Comparison of ENCODE assay signal across 8 cellular contexts in genomic region chr19:1254530-1255185, GRCh38. TPM values are rescaled to one million over a fixed set of nuclear protein-coding genes. Genes with fewer than 3 reads are reported as not detected.
DNase-seq lines count a peak whose midpoint lies in the region; ATAC-seq and TF ChIP-seq lines count a peak whose summit lies in the region.

No MANE protein-coding gene starts in this region.

- H3K9me3 Mint-ChIP-seq in activated T-cell treated with anti-CD3 and anti-CD28 coated beads, Interleukin-2, amount 50 U/mL, for 4 hours: no peaks in the 10 kb centered on the region

- peak overlapping the region; percentile 35 for H3K4me3 Mint-ChIP-seq in activated T-cell treated with anti-CD3 and anti-CD28 coated beads, Interleukin-2, amount 50 U/mL, for 4 hours

- intact Hi-C loops in body of pancreas (cut with DNase I) (no loop called here), thyroid gland (cut with DNase I) (no loop called here)

- DNase-seq in activated T-cell treated with anti-CD3 and anti-CD28 coated beads, Interleukin-2, amount 50 U/mL, for 4 hours: no peak
- DNase-seq in activated T-cell treated with anti-CD3 and anti-CD28 coated beads, Interleukin-2, amount 50 U/mL, for 1 hour: no peak
- DNase-seq in body of pancreas (no peak), thyroid gland (no peak), middle frontal gyrus (ENCODE audit: extremely low spot score, low spot score) (no peak), NCI-H2227 (lab: John Stamatoyannopoulos, UW; ENCODE audit: unreplicated experiment) (no peak)

- no peak overlapping the region for H3K4me3 ChIP-seq in body of pancreas
- H3K4me3 ChIP-seq in mucosa of stomach (ENCODE audit: low read length): no peak overlapping the region
- peak overlapping the region in 1 of 3 donors; percentile 83 for H3K4me3 ChIP-seq in thyroid gland (replicated peaks in 1 of 3)

- H3K4me1 Mint-ChIP-seq in activated T-cell treated with anti-CD3 and anti-CD28 coated beads, Interleukin-2, amount 50 U/mL, for 4 hours (ENCODE audit: low read depth): peaks cover 43% of the 10 kb centered on the region

- 73 to 83% methylated on average over 5 to 20 of the region's 20 CpGs for WGBS in body of pancreas, 2 donors
- WGBS in thyroid gland, 2 donors: 87 to 97% methylated on average over 13 to 18 of the region's 20 CpGs

- no peaks in the 10 kb centered on the region for H3K27me3 ChIP-seq in body of pancreas
- no peaks in the 10 kb centered on the region for H3K27me3 ChIP-seq in mucosa of stomach (ENCODE audit: control insufficient read depth, insufficient read depth, low read length)
- H3K27me3 ChIP-seq in thyroid gland: no peaks in the 10 kb centered on the region

- H3K27ac ChIP-seq in body of pancreas (peak overlapping the region; percentile 97 to 100 (median 100)), thyroid gland (peak overlapping the region; percentile 33 to 99 (median 98))

- TF ChIP-seq CTCF in body of pancreas (IDR thresholded peaks at IDR 0.05) (no peak), thyroid gland (IDR thresholded peaks at IDR 0.05) (no peak)

- H3K9me3 ChIP-seq in body of pancreas: no peaks in the 10 kb centered on the region
- no peaks in the 10 kb centered on the region for H3K9me3 ChIP-seq in mucosa of stomach (ENCODE audit: control insufficient read depth, low read length)
- no peaks in the 10 kb centered on the region for H3K9me3 ChIP-seq in thyroid gland

- TF ChIP-seq POLR2A in body of pancreas (IDR thresholded peaks at IDR 0.05) (peak in 1 of 3 donors; percentile 7), thyroid gland (IDR thresholded peaks at IDR 0.05) (no peak)

- H3K36me3 Mint-ChIP-seq in activated T-cell treated with anti-CD3 and anti-CD28 coated beads, Interleukin-2, amount 50 U/mL, for 4 hours (ENCODE audit: insufficient read depth): peaks cover 19% of the 10 kb centered on the region

- ATAC-seq in activated T-cell treated with anti-CD3 and anti-CD28 coated beads, Interleukin-2, amount 50 U/mL, for 4 hours: no peak
- ATAC-seq in body of pancreas (no peak), HG02588 (IDR thresholded peaks at IDR 0.05; ENCODE audit: unreplicated experiment) (no peak)

- no peaks in the 10 kb centered on the region for H3K27me3 Mint-ChIP-seq in activated T-cell treated with anti-CD3 and anti-CD28 coated beads, Interleukin-2, amount 50 U/mL, for 4 hours (ENCODE audit: low read depth)

- peaks cover 83% of the 10 kb centered on the region for H3K4me1 ChIP-seq in body of pancreas
- H3K4me1 ChIP-seq in mucosa of stomach (ENCODE audit: control insufficient read depth, insufficient read depth, low read length): peaks cover 53% of the 10 kb centered on the region
- H3K4me1 ChIP-seq in thyroid gland: peaks cover 35 to 79% of the 10 kb centered on the region in 2 donors

- H3K9ac ChIP-seq in mucosa of stomach (ENCODE audit: low read length): peak overlapping the region; percentile 33

- H3K36me3 ChIP-seq in body of pancreas (replicated peaks in 1 of 2; ENCODE audit: insufficient read depth in 1 of 2, low read depth in 2 of 2) (peaks cover 28 to 30% of the 10 kb centered on the region in 2 donors), mucosa of stomach (ENCODE audit: control insufficient read depth, insufficient read depth, low read length) (peaks cover 40% of the 10 kb centered on the region), thyroid gland (peaks cover 56 to 69% of the 10 kb centered on the region in 2 donors)

RNA-seq across cellular contexts. Expression of gene MIDN, which starts 6.3 kb away (rescaled TPM):
- 10 to 100 TPM; 63.2 to 70.0 (median 68.7) TPM for total RNA-seq in activated T-cell treated with anti-CD3 and anti-CD28 coated beads, Interleukin-2, amount 50 U/mL, for 4 hours
- total RNA-seq in body of pancreas (10 to 100 TPM; 36.3 to 43.5 TPM), thyroid gland (10 to 100 TPM; 16.2 to 89.2 (median 17.9) TPM)

RNA-seq across cellular contexts. Expression of gene ATP5F1D, which starts 13.1 kb away (rescaled TPM):
- 100 to 1,000 TPM; 259 to 434 (median 312) TPM for total RNA-seq in activated T-cell treated with anti-CD3 and anti-CD28 coated beads, Interleukin-2, amount 50 U/mL, for 4 hours
- total RNA-seq in body of pancreas (100 to 1,000 TPM; 156 to 157 TPM), thyroid gland (100 to 1,000 TPM in 1 of 4 donors, 10 to 100 TPM in 3; 39.2 to 182 (median 83.0) TPM)

RNA-seq across cellular contexts. Expression of gene CIRBP, which starts 14.5 kb away (rescaled TPM):
- 100 to 1,000 TPM; 269 to 294 (median 285) TPM for total RNA-seq in activated T-cell treated with anti-CD3 and anti-CD28 coated beads, Interleukin-2, amount 50 U/mL, for 4 hours
- 100 to 1,000 TPM; 582 to 630 TPM for total RNA-seq in body of pancreas
- 1,000 to 10,000 TPM in 2 of 4 donors, 100 to 1,000 TPM in 2; 679 to 1,194 (median 893) TPM for total RNA-seq in thyroid gland

RNA-seq across cellular contexts. Expression of gene CBARP, which starts 16.9 kb away (rescaled TPM):
- 1 to 10 TPM in 2 of 3 donors, under 1 TPM in 1; 0.63 to 1.4 (median 1.1) TPM for total RNA-seq in activated T-cell treated with anti-CD3 and anti-CD28 coated beads, Interleukin-2, amount 50 U/mL, for 4 hours
- total RNA-seq in body of pancreas (under 1 TPM; 0.33 to 0.78 TPM), thyroid gland (1 to 10 TPM in 3 of 4 donors, under 1 TPM in 1; 0.73 to 3.2 (median 1.5) TPM)

RNA-seq across cellular contexts. Expression of gene FAM174C, which starts 20.7 kb away (rescaled TPM):
- total RNA-seq in activated T-cell treated with anti-CD3 and anti-CD28 coated beads, Interleukin-2, amount 50 U/mL, for 4 hours: 100 to 1,000 TPM; 189 to 199 (median 194) TPM
- total RNA-seq in body of pancreas (10 to 100 TPM; 48.0 to 63.9 TPM), thyroid gland (100 to 1,000 TPM in 1 of 4 donors, 10 to 100 TPM in 3; 50.8 to 114 (median 64.6) TPM)
